In the genomic region with DNA sequence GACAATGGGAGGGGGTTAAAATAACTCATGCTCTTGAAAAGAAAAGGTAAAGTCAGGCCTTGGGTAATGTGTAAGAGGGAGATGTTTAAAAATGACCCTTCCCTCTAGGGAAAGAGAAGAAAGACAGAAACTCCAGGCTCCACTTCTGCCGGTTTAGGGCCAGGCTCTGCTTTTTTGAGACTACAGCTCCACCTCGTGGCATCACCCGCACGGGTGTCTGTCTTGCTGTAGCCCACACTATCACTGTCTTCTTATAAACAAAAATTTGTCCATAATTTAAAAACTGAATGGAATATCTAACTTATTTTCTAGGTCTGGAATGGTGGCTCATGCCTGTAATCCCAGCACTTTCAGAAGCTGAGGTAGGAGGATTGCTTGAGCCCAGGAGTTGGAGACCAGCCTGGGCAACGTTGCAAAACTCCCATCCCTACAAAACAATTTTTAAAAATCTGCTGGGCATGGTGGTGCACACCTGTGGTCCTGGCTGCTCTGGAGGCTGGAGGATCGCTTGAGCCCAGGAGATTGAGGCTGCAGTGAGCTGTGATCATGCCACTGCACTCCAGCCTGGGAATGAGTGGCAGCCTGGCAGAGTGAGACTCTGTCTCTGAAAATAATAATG, we compare ENCODE assay signal across 8 cellular contexts.
DNase-seq lines count a peak whose midpoint lies in the region; ATAC-seq, FAIRE-seq and TF ChIP-seq lines count a peak whose summit lies in the region.

No MANE protein-coding gene starts in this region.

- no peak for FAIRE-seq in pancreas (lab: Jason Lieb, UNC)

- DNase-seq in NCI-H187 (lab: John Stamatoyannopoulos, UW): peak; percentile 5 to 17
- no peak for DNase-seq in NCI-H187 treated with DMSO at 0.1 percent for 48 hours (lab: John Stamatoyannopoulos, UW)
- DNase-seq in SJSA1 (ENCODE audit: low read depth in 1 of 2, low spot score in 2 of 2): peak; percentile 36 to 53
- peak; percentile 87 for DNase-seq in activated effector memory CD4-positive, alpha-beta T cell treated with anti-CD3 and anti-CD28 coated beads, Interleukin-2, amount 50 U/mL, for 16 hours
- peak; percentile 28 for DNase-seq in foreskin melanocyte
- DNase-seq in pancreas: peak in 4 of 6 donors; percentile 53 to 74 (median 68)
- no peak for DNase-seq in vagina (ENCODE audit: extremely low spot score in 2 of 2)

- no peaks in the 10 kb centered on the region for H3K36me3 ChIP-seq in SJSA1
- no peaks in the 10 kb centered on the region for H3K36me3 ChIP-seq in pancreas
- H3K36me3 ChIP-seq in vagina: no peaks in the 10 kb centered on the region

- TF ChIP-seq POLR2A in vagina (IDR thresholded peaks at IDR 0.05): no peak

- peak in 3 of 4 donors; percentile 46 to 64 (median 49) for ATAC-seq in pancreas

- intact Hi-C loops in pancreas (cut with DNase I) (loop anchor here (5.0 to 10.0 kb wide), 4 partner anchors 355 to 415 kb away; no protein-coding TSS in a partner anchor), vagina (cut with DNase I) (loop anchor here (2.0 kb wide), 1 partner anchor 375 kb away; no protein-coding TSS in a partner anchor)

- peak; percentile 92 for TF ChIP-seq RAD21 in Ishikawa (IDR thresholded peaks at IDR 0.05; ENCODE audit: low read depth)

- H3K9me3 ChIP-seq in SJSA1 (replicated peaks) (no peaks in the 10 kb centered on the region), pancreas (no peaks in the 10 kb centered on the region), vagina (no peaks in the 10 kb centered on the region)

- TF ChIP-seq EP300 in Ishikawa (IDR thresholded peaks at IDR 0.05; ENCODE audit: borderline replicate concordance): no peak

- no peak overlapping the region for H3K4me3 ChIP-seq in SJSA1
- H3K4me3 ChIP-seq in pancreas: no peak overlapping the region
- H3K4me3 ChIP-seq in vagina: no peak overlapping the region

- peaks cover 6% of the 10 kb centered on the region for H3K4me1 ChIP-seq in SJSA1 (replicated peaks)
- peaks cover 0 to 5% (median 3%) of the 10 kb centered on the region in 3 donors for H3K4me1 ChIP-seq in pancreas
- peaks cover 12% of the 10 kb centered on the region for H3K4me1 ChIP-seq in vagina

- H3K27me3 ChIP-seq in SJSA1 (replicated peaks) (no peaks in the 10 kb centered on the region), pancreas (no peaks in the 10 kb centered on the region), vagina (no peaks in the 10 kb centered on the region)

- H3K27ac ChIP-seq in SJSA1 (no peak overlapping the region), pancreas (no peak overlapping the region), vagina (no peak overlapping the region)

- TF ChIP-seq CTCF in pancreas (IDR thresholded peaks at IDR 0.05) (peak; percentile 32 to 64 (median 52)), vagina (IDR thresholded peaks at IDR 0.05) (peak; percentile 31 to 71 (median 67))

- 9 to 14% methylated on average over 6 of the region's 6 CpGs for WGBS in pancreas, 2 donors

TF ChIP-seq in Ishikawa, 13 proteins besides CTCF, POLR2A, EP300 and RAD21:
- TF ChIP-seq ZBTB7A (IDR thresholded peaks at IDR 0.05; ENCODE audit: low read depth): no peak
- TF ChIP-seq USF1 (IDR thresholded peaks at IDR 0.05): no peak
- TF ChIP-seq CREB1 (IDR thresholded peaks at IDR 0.05; ENCODE audit: low read depth): no peak
- TF ChIP-seq TCF12 (IDR thresholded peaks at IDR 0.05; ENCODE audit: low read depth): no peak
- TF ChIP-seq NFIC (IDR thresholded peaks at IDR 0.05): no peak
- no peak for TF ChIP-seq FOXM1 (IDR thresholded peaks at IDR 0.05; ENCODE audit: borderline replicate concordance, low read depth)
- no peak for TF ChIP-seq YY1 (IDR thresholded peaks at IDR 0.05; ENCODE audit: low read depth)
- no peak for TF ChIP-seq CEBPB (IDR thresholded peaks at IDR 0.05)

Comparison
In these comparisons a context has a peak if more than half of its experiments do, and no peak if none do; other contexts are left out.
1. DNase-seq: peak in NCI-H187 (2 of 2), SJSA1 (2 of 2), activated effector memory CD4-positive, alpha-beta T cell treated with anti-CD3 and anti-CD28 coated beads, Interleukin-2, amount 50 U/mL, for 16 hours (single experiment), foreskin melanocyte (single experiment) and pancreas (4 of 6); none in NCI-H187 treated with DMSO at 0.1 percent for 48 hours (single experiment) and vagina (0 of 2).